Comparison of ENCODE assay signal across 8 cellular contexts in the genomic region with DNA sequence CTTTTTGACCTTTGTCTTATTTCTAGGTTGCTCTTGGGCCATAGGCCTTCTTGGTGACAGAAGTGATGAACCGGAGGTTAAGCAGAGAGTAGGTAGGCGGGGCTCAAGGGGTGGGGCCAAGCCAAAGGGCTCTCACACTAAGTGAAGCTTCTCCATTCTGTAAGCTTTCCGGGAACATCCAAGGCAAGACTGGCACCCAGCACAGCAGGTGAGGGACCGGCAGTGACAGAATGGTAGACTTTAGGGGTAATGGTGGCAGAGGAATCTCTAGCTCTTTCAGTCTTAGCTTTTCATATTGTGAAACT. TPM values are rescaled to one million over a fixed set of nuclear protein-coding genes. Genes with fewer than 3 reads are reported as not detected.
DNase-seq lines count a peak whose midpoint lies in the region; ATAC-seq and TF ChIP-seq lines count a peak whose summit lies in the region.

TSS of gene TNFAIP8L2 (plus strand) at position 135 of the 305 bp plus-strand sequence. CDS start 2,049 bp downstream, outside the sequence.

- no peak for TF ChIP-seq CTCF in GM10248 (IDR thresholded peaks at IDR 0.05; ENCODE audit: control extremely low read depth, extremely low read depth, low read depth, missing control alignments)

- no peaks in the 10 kb centered on the region for H3K4me1 ChIP-seq in SJCRH30

- no peaks in the 10 kb centered on the region for H3K27me3 ChIP-seq in SJCRH30

- peak; percentile 73 for DNase-seq in GM10248 (ENCODE audit: extremely low spot score)
- peak; percentile 50 for DNase-seq in SK-MEL-5 (ENCODE audit: low read depth, low spot score)
- DNase-seq in activated gamma-delta T cell treated with anti-CD3 and anti-CD28 coated beads, Interleukin-2, amount 50 U/mL, for 16 hours (ENCODE audit: low read depth) = peak; percentile 57
- DNase-seq in medulla oblongata (ENCODE audit: extremely low spot score) = peak; percentile 63
- peak; percentile 79 for DNase-seq in stimulated activated naive CD4-positive, alpha-beta T cell treated with Interleukin-2 at 50 U/mL for 16 hours (lab: John Stamatoyannopoulos, UW)
- no peak for DNase-seq in SJCRH30
- DNase-seq in NCI-H128 (lab: John Stamatoyannopoulos, UW; ENCODE audit: unreplicated experiment) = no peak

- in situ Hi-C loops in SK-MEL-5 (cut with HindIII; ENCODE audit: low pct_unique_long_range_greater_than_20kb, low sequenced_read_pairs) = loop anchor here (10.0 kb wide), 1 partner anchor 62 kb away; no protein-coding TSS in a partner anchor

- peaks cover 5% of the 10 kb centered on the region; the same call in 1 of the 2 replicates for H3K36me3 ChIP-seq in SJCRH30

- no peak within 1 kb of the TSS for H3K4me3 ChIP-seq in SJCRH30

- POLR2A ChIA-PET in GM10248 (lab: Yijun Ruan, JAX) = interaction anchor here (0.6 to 0.7 kb wide), 2 partner anchors 9 to 819 kb away, joined by 3 read pairs; partner anchors contain the start of genes LYSMD1 and SCNM1

- CTCF ChIA-PET in GM10248 (lab: Yijun Ruan, JAX) = interaction anchor here (0.6 to 9.9 kb wide), 39 partner anchors 9 to 183 kb away, joined by 3 to 218 read pairs (median 4); partner anchors contain the start of genes CDC42SE1, GABPB2, LYSMD1 and MLLT11

- peak; percentile 73 for ATAC-seq in HG02610 (IDR thresholded peaks at IDR 0.05; ENCODE audit: unreplicated experiment)

- no peak within 1 kb of the TSS for H3K27ac ChIP-seq in SJCRH30

- H3K9me3 ChIP-seq in SJCRH30 (replicated peaks) = no peaks in the 10 kb centered on the region

RNA-seq across cellular contexts. Expression of gene TNFAIP8L2, which starts in this region (rescaled TPM):
- not detected in 2 replicates for total RNA-seq in SK-MEL-5 (2014; rRNA removed; shearing (Covaris generic))
- not detected in 2 replicates for polyA plus RNA-seq in SK-MEL-5 (2015; cell fraction: cytosol; rRNA removed)
- polyA plus RNA-seq in SK-MEL-5 (2015; cell fraction: nucleus; rRNA removed) = not detected in 2 replicates
- total RNA-seq in SJCRH30 (2014; rRNA removed; shearing (Covaris generic)) = not detected in 2 replicates

Comparison
In these comparisons a context has a peak if more than half of its experiments do, and no peak if none do; other contexts are left out.
1. Peak in DNase-seq in SK-MEL-5; RNA of the gene not detected or under 1 TPM.
2. DNase-seq: peak in GM10248 (single experiment), activated gamma-delta T cell treated with anti-CD3 and anti-CD28 coated beads, Interleukin-2, amount 50 U/mL, for 16 hours (single experiment), medulla oblongata (single experiment) and stimulated activated naive CD4-positive, alpha-beta T cell treated with Interleukin-2 at 50 U/mL for 16 hours (single experiment); none in SJCRH30 (0 of 2) and NCI-H128 (single experiment).